13 cellular contexts compared by ENCODE assay signal in the genomic region with DNA sequence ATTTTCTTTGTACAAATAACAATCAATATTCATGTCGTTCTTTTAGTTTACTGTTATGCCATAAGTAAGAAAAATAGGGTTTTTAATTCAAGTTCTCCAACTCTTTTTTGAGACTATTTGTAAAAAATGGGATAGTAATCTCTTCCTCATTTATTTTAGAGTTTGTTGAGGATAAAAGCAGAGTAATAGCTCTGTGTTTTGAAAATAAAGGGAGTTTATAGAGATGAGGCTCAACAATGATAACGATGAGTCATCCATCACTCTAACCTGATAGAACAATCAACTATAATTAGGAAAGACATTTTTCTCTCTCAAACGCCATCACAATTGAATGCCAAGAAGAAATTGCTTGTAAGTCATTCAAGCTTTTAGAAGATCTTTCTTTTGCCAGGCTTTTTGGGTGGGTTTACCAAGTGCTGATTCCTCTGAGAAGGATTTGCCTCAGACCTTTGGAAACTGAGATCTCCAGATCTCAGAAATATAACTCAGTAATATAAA. TPM values are rescaled to one million over a fixed set of nuclear protein-coding genes. Genes with fewer than 3 reads are reported as not detected.
DNase-seq lines count a peak whose midpoint lies in the region; ATAC-seq lines count a peak whose summit lies in the region.
"Had no signal": no experiment of that assay in that cellular context is flagged by ENCODE, and none has a peak within 500 bp of the region (broad histone marks: within the 10 kb centered on the region; RNA-seq: fewer than 3 reads in every experiment).

No MANE protein-coding gene starts in this region.

- H3K4me1 Mint-ChIP-seq in stimulated activated naive B cell treated with anti-CD40 and anti-IgM and Interleukin-4, amounts not matched to agents 10 μg/mL and 1 μg/mL and 100 μg/mL, for 72 hours = peaks cover 31 to 61% of the 10 kb centered on the region in 2 donors

- H3K27ac Mint-ChIP-seq in stimulated activated naive B cell treated with anti-CD40 and anti-IgM and Interleukin-4, amounts not matched to agents 10 μg/mL and 1 μg/mL and 100 μg/mL, for 72 hours = peak overlapping the region; percentile 93

- ATAC-seq in stimulated activated naive B cell treated with anti-CD40 and anti-IgM and Interleukin-4, amounts not matched to agents 10 μg/mL and 1 μg/mL and 100 μg/mL, for 72 hours (replicated peaks) = no peak

- peak overlapping the region; percentile 73 to 90 for H3K4me3 Mint-ChIP-seq in stimulated activated naive B cell treated with anti-CD40 and anti-IgM and Interleukin-4, amounts not matched to agents 10 μg/mL and 1 μg/mL and 100 μg/mL, for 72 hours

- peaks cover 41% of the 10 kb centered on the region for H3K4me1 ChIP-seq in effector memory CD4-positive, alpha-beta T cell (ENCODE audit: control insufficient read depth, insufficient read depth, low read length, poor library complexity, severe bottlenecking)

- no peaks in the 10 kb centered on the region for H3K36me3 ChIP-seq in effector memory CD4-positive, alpha-beta T cell (ENCODE audit: control insufficient read depth, insufficient read depth, low read length)

- H3K9me3 Mint-ChIP-seq in stimulated activated naive B cell treated with anti-CD40 and anti-IgM and Interleukin-4, amounts not matched to agents 10 μg/mL and 1 μg/mL and 100 μg/mL, for 72 hours = peaks cover 0 to 4% of the 10 kb centered on the region in 2 donors

- peak; percentile 2 for DNase-seq in NCI-H748 (lab: John Stamatoyannopoulos, UW; ENCODE audit: unreplicated experiment)
- DNase-seq in NCI-H748 treated with DMSO at 0.1 percent for 48 hours (lab: John Stamatoyannopoulos, UW) = no peak
- peak; percentile 87 for DNase-seq in OCI-M1 (lab: John Stamatoyannopoulos, UW)
- no peak for DNase-seq in effector memory CD4-positive, alpha-beta T cell
- DNase-seq in stimulated activated naive B cell treated with anti-CD40 and anti-IgM and Interleukin-4, amounts not matched to agents 10 μg/mL and 1 μg/mL and 100 μg/mL, for 72 hours = no peak
- no peak for DNase-seq in stimulated activated CD4-positive, alpha-beta T cell treated with anti-CD3 and anti-CD28 coated beads, Interleukin-2, amount 100 ng/mL, for 48 hours
- no peak for DNase-seq in ureter (ENCODE audit: low spot score)
- DNase-seq in SHP77 treated with DMSO at 0.1 percent for 48 hours (lab: John Stamatoyannopoulos, UW) = no peak
- DNase-seq: EL, NCI-H1105 had no signal

- H3K4me3 ChIP-seq in effector memory CD4-positive, alpha-beta T cell (ENCODE audit: insufficient read depth, low read depth, low read length, poor library complexity, severe bottlenecking) = peak overlapping the region; percentile 64

- H3K27me3 Mint-ChIP-seq in stimulated activated naive B cell treated with anti-CD40 and anti-IgM and Interleukin-4, amounts not matched to agents 10 μg/mL and 1 μg/mL and 100 μg/mL, for 72 hours = no peaks in the 10 kb centered on the region

- H3K27me3 ChIP-seq in effector memory CD4-positive, alpha-beta T cell (replicated peaks; ENCODE audit: control insufficient read depth, insufficient read depth, low read length, poor library complexity, severe bottlenecking) = no peaks in the 10 kb centered on the region

- no peaks in the 10 kb centered on the region for H3K9me3 ChIP-seq in effector memory CD4-positive, alpha-beta T cell (ENCODE audit: control insufficient read depth, low read length)

- peak overlapping the region; percentile 71 for H3K27ac ChIP-seq in effector memory CD4-positive, alpha-beta T cell (ENCODE audit: insufficient read depth, low read length, poor library complexity, severe bottlenecking)
- H3K27ac ChIP-seq: epithelial cell of prostate had no signal

- peaks cover 26 to 35% of the 10 kb centered on the region in 2 donors for H3K36me3 Mint-ChIP-seq in stimulated activated naive B cell treated with anti-CD40 and anti-IgM and Interleukin-4, amounts not matched to agents 10 μg/mL and 1 μg/mL and 100 μg/mL, for 72 hours

RNA-seq across cellular contexts. Expression of a gene that starts 0.6 kb away (rescaled TPM):
- 7.7 TPM for total RNA-seq in ureter
- total RNA-seq: A172 had no signal

RNA-seq across cellular contexts. Expression of a gene that starts 55.7 kb away (rescaled TPM):
- 3.0 TPM for total RNA-seq in ureter
- total RNA-seq: A172, osteoblast had no signal

Comparison
In these comparisons a context has a peak if more than half of its experiments do, and no peak if none do; other contexts are left out.
1. DNase-seq: peak in NCI-H748 (single experiment) and OCI-M1 (single experiment); none in NCI-H748 treated with DMSO at 0.1 percent for 48 hours (single experiment), effector memory CD4-positive, alpha-beta T cell (0 of 3), stimulated activated naive B cell treated with anti-CD40 and anti-IgM and Interleukin-4, amounts not matched to agents 10 μg/mL and 1 μg/mL and 100 μg/mL, for 72 hours (single experiment), stimulated activated CD4-positive, alpha-beta T cell treated with anti-CD3 and anti-CD28 coated beads, Interleukin-2, amount 100 ng/mL, for 48 hours (0 of 2), ureter (single experiment) and SHP77 treated with DMSO at 0.1 percent for 48 hours (single experiment).